Comparison of ENCODE assay signal across 8 cellular contexts in the genomic region with DNA sequence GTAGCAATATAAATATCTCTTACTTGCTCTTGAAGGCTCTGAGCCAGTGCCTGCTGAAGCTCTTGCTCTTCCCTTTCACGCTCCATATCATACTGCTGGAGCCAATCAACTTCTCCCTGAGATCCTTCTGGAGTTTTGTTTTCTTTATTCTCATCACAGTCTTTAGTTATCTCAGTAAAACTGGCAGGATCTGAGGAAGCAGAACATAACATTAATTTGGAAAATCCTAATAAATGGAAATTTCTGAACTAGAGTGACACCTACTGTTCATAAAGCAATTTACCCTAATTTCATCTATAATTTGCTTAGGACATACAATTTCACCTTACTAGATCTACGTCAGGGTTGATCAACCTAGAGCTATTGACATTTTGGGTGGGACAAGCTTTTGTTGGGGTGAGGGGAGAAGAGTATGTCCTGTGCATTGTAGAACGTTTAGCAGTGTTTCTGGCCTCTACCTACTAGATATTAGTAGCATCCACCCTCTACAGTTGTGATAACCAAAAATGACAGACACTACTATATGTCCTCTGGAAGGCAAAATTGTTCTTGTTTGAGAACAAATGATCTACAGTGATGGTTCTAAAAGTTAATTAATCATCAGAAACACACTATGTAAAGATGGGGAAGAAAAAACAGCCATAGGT. TPM values are rescaled to one million over a fixed set of nuclear protein-coding genes. Genes with fewer than 3 reads are reported as not detected.
A peak's percentile ranks its signal among the peaks of the same experiment; 100 is the strongest.
DNase-seq lines count a peak whose midpoint lies in the region; ATAC-seq, FAIRE-seq and TF ChIP-seq lines count a peak whose summit lies in the region.

No MANE protein-coding gene starts in this region.

- H3K4me1 Mint-ChIP-seq in activated T-cell treated with anti-CD3 and anti-CD28 coated beads, Interleukin-2, amount 50 U/mL, for 24 hours (ENCODE audit: low read depth): peaks cover 4% of the 10 kb centered on the region

- peaks cover 72% of the 10 kb centered on the region for H3K36me3 Mint-ChIP-seq in activated T-cell treated with anti-CD3 and anti-CD28 coated beads, Interleukin-2, amount 50 U/mL, for 24 hours (ENCODE audit: low read depth)

- POLR2A ChIA-PET in BJ (lab: Charles Lee): no interaction called here

- H3K27ac Mint-ChIP-seq in activated T-cell treated with anti-CD3 and anti-CD28 coated beads, Interleukin-2, amount 50 U/mL, for 24 hours: no peak overlapping the region

- FAIRE-seq in bronchial epithelial cell (lab: Jason Lieb, UNC): no peak

- H3K4me1 ChIP-seq in KMS-11 (ENCODE audit: low read depth, poor library complexity, severe bottlenecking): no peaks in the 10 kb centered on the region
- no peaks in the 10 kb centered on the region for H3K4me1 ChIP-seq in lung (ENCODE audit: control insufficient read depth in 2 of 2, insufficient read depth in 2 of 2, low read length in 2 of 2)

- H3K27me3 Mint-ChIP-seq in activated T-cell treated with anti-CD3 and anti-CD28 coated beads, Interleukin-2, amount 50 U/mL, for 24 hours: no peaks in the 10 kb centered on the region

- DNase-seq in BJ (ENCODE audit: low read depth): peak; percentile 5
- DNase-seq in bronchial epithelial cell (ENCODE audit: low read depth): peak; percentile 44
- DNase-seq in lung (ENCODE audit: low spot score): no peak
- DNase-seq in stimulated activated CD4-positive, alpha-beta T cell treated with anti-CD3 and anti-CD28 coated beads, Interleukin-12 subunit alpha, Interleukin-12 subunit beta, amount 100 ng/mL, for 4 hours: no peak
- DNase-seq in activated T-cell treated with anti-CD3 and anti-CD28 coated beads, Interleukin-2, amount 50 U/mL, for 24 hours: no peak
- DNase-seq in substantia nigra (lab: John Stamatoyannopoulos, UW): no peak

- 40 to 50% methylated on average over 3 of the region's 3 CpGs for WGBS in lung, 2 donors

- H4K20me1 ChIP-seq in KMS-11 (ENCODE audit: insufficient read depth): no peaks in the 10 kb centered on the region

- CTCF ChIA-PET in BJ (lab: Yijun Ruan, JAX): interaction anchor here (0.7 to 3.3 kb wide), 17 partner anchors 10 to 296 kb away, joined by 3 to 20 read pairs (median 4); partner anchors contain the start of genes TMBIM1 and VIL1

- H3K36me3 ChIP-seq in BJ (ENCODE audit: control insufficient read depth, insufficient read depth, low read length) (no peaks in the 10 kb centered on the region), KMS-11 (ENCODE audit: insufficient read depth) (no peaks in the 10 kb centered on the region), bronchial epithelial cell (ENCODE audit: control insufficient read depth, insufficient read depth, low read length) (peaks cover 1% of the 10 kb centered on the region), lung (ENCODE audit: control insufficient read depth in 2 of 2, insufficient read depth in 2 of 2, low read length in 2 of 2) (peaks cover 7 to 19% of the 10 kb centered on the region in 2 donors)

- no peak overlapping the region for H3K4me2 ChIP-seq in KMS-11

- no peaks in the 10 kb centered on the region for H3K79me2 ChIP-seq in KMS-11 (ENCODE audit: insufficient read depth, low read depth)

- TF ChIP-seq CTCF in BJ (IDR thresholded peaks at IDR 0.05; ENCODE audit: insufficient read depth, low read depth, low read length) (peak; percentile 40), KMS-11 (conservative IDR thresholded peaks at IDR 0.05; ENCODE audit: low read depth, low read length) (peak; percentile 79), bronchial epithelial cell (IDR thresholded peaks at IDR 0.05; ENCODE audit: insufficient read depth, low read length, severe bottlenecking) (peak; percentile 24), lung (IDR thresholded peaks at IDR 0.05; ENCODE audit: control extremely low read depth, extremely low read depth) (no peak)

- H3K9ac ChIP-seq in KMS-11: no peak overlapping the region

- H3K27ac ChIP-seq in KMS-11 (no peak overlapping the region), lung (ENCODE audit: low read depth in 1 of 2, low read length in 1 of 2) (no peak overlapping the region), substantia nigra (ENCODE audit: low read depth, low read length, poor library complexity, severe bottlenecking) (no peak overlapping the region)

- no peaks in the 10 kb centered on the region for H3K27me3 ChIP-seq in BJ (ENCODE audit: control insufficient read depth, insufficient read depth, low read length)
- no peaks in the 10 kb centered on the region for H3K27me3 ChIP-seq in KMS-11 (ENCODE audit: insufficient read depth, low read depth)
- no peaks in the 10 kb centered on the region for H3K27me3 ChIP-seq in bronchial epithelial cell (ENCODE audit: control insufficient read depth, insufficient read depth, low read length)
- H3K27me3 ChIP-seq in lung (ENCODE audit: control insufficient read depth, insufficient read depth): no peaks in the 10 kb centered on the region

- H3K4me3 Mint-ChIP-seq in activated T-cell treated with anti-CD3 and anti-CD28 coated beads, Interleukin-2, amount 50 U/mL, for 24 hours: no peak overlapping the region

- H2AFZ ChIP-seq in KMS-11 (ENCODE audit: low read depth): no peak overlapping the region

- H3K4me3 ChIP-seq in BJ (ENCODE audit: low read depth, low read length): no peak overlapping the region
- H3K4me3 ChIP-seq in KMS-11 (IDR thresholded peaks at IDR 0.05; ENCODE audit: insufficient read depth, low read depth, low read length): no peak overlapping the region
- H3K4me3 ChIP-seq in bronchial epithelial cell (ENCODE audit: low read depth, low read length): no peak overlapping the region
- no peak overlapping the region for H3K4me3 ChIP-seq in lung

- H3K9me3 ChIP-seq in lung (ENCODE audit: control insufficient read depth in 2 of 2, insufficient read depth in 1 of 2, low read length in 1 of 2): no peaks in the 10 kb centered on the region

- peak; percentile 58 for ATAC-seq in lung (ENCODE audit: insufficient read depth, low FRiP score)
- ATAC-seq in GM19452 (IDR thresholded peaks at IDR 0.05; ENCODE audit: unreplicated experiment): no peak

- no peaks in the 10 kb centered on the region for H3K9me3 Mint-ChIP-seq in activated T-cell treated with anti-CD3 and anti-CD28 coated beads, Interleukin-2, amount 50 U/mL, for 24 hours

RNA-seq across cellular contexts. Expression of gene VIL1, which starts 47.2 kb away (rescaled TPM):
- polyA plus RNA-seq in BJ (2011; rRNA removed) (not detected in 2 replicates), lung (under 1 TPM; 0.06 to 0.09 TPM)
- polyA minus RNA-seq in BJ (2011; rRNA and poly(A)+ RNA removed): not detected in 2 replicates
- total RNA-seq in bronchial epithelial cell (not detected in 2 replicates), lung (under 1 TPM; 0.21 to 0.77 TPM)

Comparison
In these comparisons a context has a peak if more than half of its experiments do, and no peak if none do; other contexts are left out.
1. DNase-seq: peak in BJ (single experiment) and bronchial epithelial cell (single experiment); none in lung (single experiment), stimulated activated CD4-positive, alpha-beta T cell treated with anti-CD3 and anti-CD28 coated beads, Interleukin-12 subunit alpha, Interleukin-12 subunit beta, amount 100 ng/mL, for 4 hours (single experiment), activated T-cell treated with anti-CD3 and anti-CD28 coated beads, Interleukin-2, amount 50 U/mL, for 24 hours (single experiment) and substantia nigra (0 of 49).